Comparison of ENCODE assay signal across 27 cellular contexts in the genomic region with DNA sequence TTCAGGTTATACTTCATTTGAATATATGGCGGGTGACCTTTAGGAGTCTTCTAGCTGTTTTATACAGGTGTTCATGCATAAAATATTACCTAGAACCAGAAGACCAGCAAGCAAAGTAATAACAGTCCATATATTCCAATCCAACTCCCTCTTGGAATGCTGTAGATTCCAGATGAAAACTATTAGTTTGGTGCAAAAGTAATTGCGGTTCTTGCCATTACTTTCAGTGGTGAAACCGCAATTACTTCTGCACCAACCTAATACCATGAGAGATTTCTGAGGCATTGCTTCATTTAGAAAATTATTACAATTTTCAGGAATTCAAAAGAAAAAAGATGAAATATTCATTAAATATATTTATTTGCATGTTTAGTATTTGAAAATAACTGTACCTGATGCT.
"Had no signal": no experiment of that assay in that cellular context is flagged by ENCODE, and none has a peak within 500 bp of the region (broad histone marks: within the 10 kb centered on the region; RNA-seq: fewer than 3 reads in every experiment).

No MANE protein-coding gene starts in this region.

- H3K4me3 ChIP-seq: stomach, suprapubic skin, testis, thoracic aorta, thyroid gland, tibial artery, tibial nerve, transverse colon, upper lobe of left lung, upper lobe of right lung, uterus, vagina had no signal

- H3K27ac ChIP-seq: stomach, suprapubic skin, testis, thoracic aorta, thyroid gland, tibial artery, tibial nerve, upper lobe of left lung, upper lobe of right lung, uterus, vagina had no signal

- ATAC-seq: stimulated activated effector memory CD8-positive, alpha-beta T cell treated with anti-CD3 and anti-CD28 coated beads, Interleukin-12 subunit alpha, Interleukin-12 subunit beta, amount 100 ng/mL, for 72 hours; stimulated activated memory B cell treated with anti-CD40 and anti-IgM and Interleukin-4, amounts not matched to agents 10 μg/mL and 1 μg/mL and 100 μg/mL, for 72 hours; stimulated activated naive B cell treated with anti-CD40 and anti-IgM and Interleukin-4, amounts not matched to agents 10 μg/mL and 1 μg/mL and 100 μg/mL, for 72 hours; stimulated activated naive CD8-positive, alpha-beta T cell treated with anti-CD3 and anti-CD28 coated beads, Interleukin-15, amount 100 ng/mL, for 72 hours; stimulated activated naive CD8-positive, alpha-beta T cell treated with anti-CD3 and anti-CD28 coated beads, Interleukin-15, Interleukin-2, amounts not matched to agents 100 U/mL and 50 U/mL, for 24 hours; upper lobe of right lung had no signal

- H3K36me3 ChIP-seq: stomach, suprapubic skin, thoracic aorta, thyroid gland, tibial artery, tibial nerve, transverse colon, upper lobe of left lung, upper lobe of right lung, uterus, vagina had no signal

- H3K4me1 ChIP-seq: stomach, suprapubic skin, testis, upper lobe of left lung, upper lobe of right lung, uterus, vagina had no signal

- H3K27me3 ChIP-seq: stomach, suprapubic skin, testis, thyroid gland, tibial artery, tibial nerve, transverse colon, upper lobe of left lung, upper lobe of right lung, uterus, vagina had no signal

- DNase-seq: stimulated activated CD4-positive, alpha-beta T cell treated with anti-CD3 and anti-CD28 coated beads, Interleukin-2, amount 100 ng/mL, for 48 hours; stimulated activated CD4-positive, alpha-beta T cell treated with anti-CD3 and anti-CD28 coated beads, Interleukin-4, amount 100 ng/mL, for 1 hour; stimulated activated CD4-positive, alpha-beta T cell treated with anti-CD3 and anti-CD28 coated beads, Interleukin-4, amount 100 ng/mL, for 24 hours; stimulated activated CD4-positive, alpha-beta T cell treated with anti-CD3 and anti-CD28 coated beads, Interleukin-4, amount 100 ng/mL, for 4 hours; stimulated activated CD8-positive, alpha-beta memory T cell treated with anti-CD3 and anti-CD28 coated beads, Interleukin-4, amount 100 ng/mL, for 48 hours; stimulated activated naive B cell treated with anti-CD40 and anti-IgM and Interleukin-4, amounts not matched to agents 10 μg/mL and 1 μg/mL and 100 μg/mL, for 72 hours; stimulated activated naive CD4-positive, alpha-beta T cell; stimulated activated naive CD4-positive, alpha-beta T cell treated with Interleukin-2 at 50 U/mL for 16 hours; stimulated activated naive CD8-positive, alpha-beta T cell treated with anti-CD3 and anti-CD28 coated beads, Interleukin-15, amount 100 ng/mL, for 72 hours; stimulated activated naive CD8-positive, alpha-beta T cell treated with anti-CD3 and anti-CD28 coated beads, Interleukin-15, Interleukin-2, amounts not matched to agents 100 U/mL and 50 U/mL, for 24 hours; stomach; substantia nigra; testis; thyroid gland; tibial artery; transverse colon; trophoblast cell; upper lobe of left lung; upper lobe of right lung; uterus had no signal

- H3K9me3 ChIP-seq: stomach, suprapubic skin, testis, thoracic aorta, thyroid gland, tibial artery, tibial nerve, transverse colon, upper lobe of left lung, upper lobe of right lung, uterus, vagina had no signal

- FAIRE-seq: urothelium cell line had no signal
